In the genomic region with DNA sequence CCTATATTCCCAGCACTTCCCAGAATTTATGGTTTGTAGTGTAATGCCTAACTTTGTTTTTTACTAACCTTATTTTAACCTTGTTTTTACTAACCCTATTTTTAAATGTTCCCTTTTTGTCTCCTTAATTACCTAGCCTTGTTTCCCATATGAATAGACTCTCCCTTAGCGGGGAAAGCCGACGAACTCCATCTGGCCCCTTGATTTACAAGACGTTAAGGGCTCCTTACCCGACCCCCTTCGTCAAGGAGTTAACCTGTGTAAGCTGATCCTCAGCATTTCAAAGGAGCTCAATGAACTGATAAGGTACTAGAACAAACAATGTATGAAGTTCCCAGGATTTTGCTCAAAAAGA, we compare ENCODE assay signal across 21 cellular contexts. TPM values are rescaled to one million over a fixed set of nuclear protein-coding genes. Genes with fewer than 3 reads are reported as not detected.
DNase-seq lines count a peak whose midpoint lies in the region; ATAC-seq and TF ChIP-seq lines count a peak whose summit lies in the region.
"Had no signal": no experiment of that assay in that cellular context is flagged by ENCODE, and none has a peak within 500 bp of the region (broad histone marks: within the 10 kb centered on the region; RNA-seq: fewer than 3 reads in every experiment).

No MANE protein-coding gene starts in this region.

- H3K4me3 ChIP-seq in GM23338: peak overlapping the region; percentile 24; the same call in 1 of the 2 replicates
- peak overlapping the region; percentile 28; the same call in 1 of the 2 replicates for H3K4me3 ChIP-seq in HUES64 (ENCODE audit: low read length)
- no peak overlapping the region for H3K4me3 ChIP-seq in mesendoderm (ENCODE audit: low read length)
- H3K4me3 ChIP-seq: heart right ventricle, thyroid gland had no signal

- ATAC-seq in GM23338: peak; percentile 89
- ATAC-seq in activated T-helper 17 cell treated with anti-CD3 and anti-CD28 coated beads, Interleukin-2, amount 50 U/mL, for 72 hours (replicated peaks): no peak
- no peak for ATAC-seq in GM21825 (IDR thresholded peaks at IDR 0.05; ENCODE audit: unreplicated experiment)
- no peak for ATAC-seq in GM19023 (IDR thresholded peaks at IDR 0.05; ENCODE audit: unreplicated experiment)
- ATAC-seq: heart right ventricle had no signal

- H4K5ac ChIP-seq in mesendoderm (ENCODE audit: low read length): no peak overlapping the region

- no peak overlapping the region for H2BK120ac ChIP-seq in mesendoderm (ENCODE audit: low read depth, low read length)

- peak overlapping the region; percentile 65 for H3K4me2 ChIP-seq in GM23338
- H3K4me2 ChIP-seq in mesendoderm (ENCODE audit: low read length): no peak overlapping the region

- no peaks in the 10 kb centered on the region for H3K79me1 ChIP-seq in mesendoderm (ENCODE audit: low read length)

- no peak overlapping the region for H2AFZ ChIP-seq in GM23338

- no peak overlapping the region for H3K27ac Mint-ChIP-seq in GM23338
- H3K27ac Mint-ChIP-seq in activated T-helper 17 cell treated with anti-CD3 and anti-CD28 coated beads, Interleukin-2, amount 50 U/mL, for 72 hours: peak overlapping the region; percentile 95
- H3K27ac Mint-ChIP-seq in activated T-helper 2 cell treated with anti-CD3 and anti-CD28 coated beads, Interferon-gamma antibody, Interleukin-2, Interleukin-4, amounts not matched to agents 10 μg/mL and 5 μg/mL and 100 μg/mL, durations not matched to agents 14 hours and 24 hours and 36 hours: no peak overlapping the region

- peak overlapping the region; percentile 54 for H3K4me3 Mint-ChIP-seq in GM23338
- peak overlapping the region; percentile 24 for H3K4me3 Mint-ChIP-seq in activated T-helper 17 cell treated with anti-CD3 and anti-CD28 coated beads, Interleukin-2, amount 50 U/mL, for 72 hours
- H3K4me3 Mint-ChIP-seq in activated T-helper 2 cell treated with anti-CD3 and anti-CD28 coated beads, Interferon-gamma antibody, Interleukin-2, Interleukin-4, amounts not matched to agents 10 μg/mL and 5 μg/mL and 100 μg/mL, durations not matched to agents 14 hours and 24 hours and 36 hours (ENCODE audit: low read depth): no peak overlapping the region

- DNase-seq in GM23338 (ENCODE audit: low spot score) (peak; percentile 89), mesendoderm (peak; percentile 89), glomerular visceral epithelial cell (ENCODE audit: extremely low spot score) (no peak)
- no peak for DNase-seq in activated T-helper 2 cell treated with anti-CD3 and anti-CD28 coated beads, Interferon-gamma antibody, Interleukin-2, Interleukin-4, amounts not matched to agents 10 μg/mL and 5 μg/mL and 100 μg/mL, durations not matched to agents 14 hours and 24 hours and 36 hours (ENCODE audit: low spot score)
- DNase-seq: activated CD4-positive, alpha-beta T cell treated with anti-CD3 and anti-CD28 coated beads for 1 hour; activated naive CD4-positive, alpha-beta T cell; Calu3; cerebellar nuclear complex; GDM1; heart right ventricle; midbrain; NCI-H1930; NCI-H510A treated with DMSO at 0.1 percent for 48 hours; stimulated activated CD4-positive, alpha-beta T cell treated with anti-CD3 and anti-CD28 coated beads, Interleukin-12 subunit alpha, Interleukin-12 subunit beta, amount 100 ng/mL, for 4 hours; T1000; thyroid gland had no signal

- no peak overlapping the region for H2AK5ac ChIP-seq in mesendoderm (ENCODE audit: low read length)

- H3K4ac ChIP-seq in mesendoderm (ENCODE audit: low read depth, low read length): no peak overlapping the region

- H3K27me3 Mint-ChIP-seq in GM23338 (ENCODE audit: insufficient read depth, low read depth, poor library complexity): peaks cover 10% of the 10 kb centered on the region
- no peaks in the 10 kb centered on the region for H3K27me3 Mint-ChIP-seq in activated T-helper 17 cell treated with anti-CD3 and anti-CD28 coated beads, Interleukin-2, amount 50 U/mL, for 72 hours
- no peaks in the 10 kb centered on the region for H3K27me3 Mint-ChIP-seq in activated T-helper 2 cell treated with anti-CD3 and anti-CD28 coated beads, Interferon-gamma antibody, Interleukin-2, Interleukin-4, amounts not matched to agents 10 μg/mL and 5 μg/mL and 100 μg/mL, durations not matched to agents 14 hours and 24 hours and 36 hours (ENCODE audit: low read depth)

- no peak overlapping the region for H3K56ac ChIP-seq in mesendoderm (ENCODE audit: low read length)

- H3K23ac ChIP-seq in mesendoderm (ENCODE audit: low read length): no peak overlapping the region

- no peaks in the 10 kb centered on the region for H3K9me3 Mint-ChIP-seq in GM23338
- H3K9me3 Mint-ChIP-seq in activated T-helper 17 cell treated with anti-CD3 and anti-CD28 coated beads, Interleukin-2, amount 50 U/mL, for 72 hours: no peaks in the 10 kb centered on the region
- H3K9me3 Mint-ChIP-seq in activated T-helper 2 cell treated with anti-CD3 and anti-CD28 coated beads, Interferon-gamma antibody, Interleukin-2, Interleukin-4, amounts not matched to agents 10 μg/mL and 5 μg/mL and 100 μg/mL, durations not matched to agents 14 hours and 24 hours and 36 hours: no peaks in the 10 kb centered on the region

- no peak overlapping the region for H3K18ac ChIP-seq in mesendoderm (ENCODE audit: low read length)

- peaks cover 18% of the 10 kb centered on the region for H3K4me1 ChIP-seq in GM23338 (ENCODE audit: insufficient read depth)
- H3K4me1 ChIP-seq in HUES64 (ENCODE audit: insufficient read depth, low read length): peaks cover 26% of the 10 kb centered on the region
- peaks cover 10% of the 10 kb centered on the region for H3K4me1 ChIP-seq in mesendoderm (ENCODE audit: control insufficient read depth, low read depth, low read length)
- H3K4me1 ChIP-seq: thyroid gland had no signal

- peaks cover 42% of the 10 kb centered on the region for H3K4me1 Mint-ChIP-seq in GM23338
- peaks cover 27% of the 10 kb centered on the region for H3K4me1 Mint-ChIP-seq in activated T-helper 17 cell treated with anti-CD3 and anti-CD28 coated beads, Interleukin-2, amount 50 U/mL, for 72 hours
- H3K4me1 Mint-ChIP-seq in activated T-helper 2 cell treated with anti-CD3 and anti-CD28 coated beads, Interferon-gamma antibody, Interleukin-2, Interleukin-4, amounts not matched to agents 10 μg/mL and 5 μg/mL and 100 μg/mL, durations not matched to agents 14 hours and 24 hours and 36 hours (ENCODE audit: low read depth): peaks cover 48% of the 10 kb centered on the region

- H3K27me3 ChIP-seq in GM23338 (ENCODE audit: insufficient read depth) (peaks cover 37% of the 10 kb centered on the region), HUES64 (ENCODE audit: insufficient read depth, low read length) (peaks cover 31% of the 10 kb centered on the region), mesendoderm (ENCODE audit: insufficient read depth, low read length, poor library complexity) (no peaks in the 10 kb centered on the region)
- H3K27me3 ChIP-seq: thyroid gland had no signal

- no peaks in the 10 kb centered on the region for H3K9me3 ChIP-seq in HUES64 (ENCODE audit: insufficient read depth, low read depth, low read length)
- H3K9me3 ChIP-seq: heart right ventricle, neutrophil, thyroid gland had no signal

- H3K79me2 ChIP-seq in GM23338 (replicated peaks; ENCODE audit: insufficient read depth): no peaks in the 10 kb centered on the region
- no peaks in the 10 kb centered on the region for H3K79me2 ChIP-seq in mesendoderm (ENCODE audit: control insufficient read depth, insufficient read depth, low read length)

- no peak overlapping the region for H2BK15ac ChIP-seq in mesendoderm (replicated peaks; ENCODE audit: low read depth)

- H3F3A ChIP-seq in GM23338 (replicated peaks; ENCODE audit: low read depth): peaks cover 14% of the 10 kb centered on the region

- H3K36me3 Mint-ChIP-seq in GM23338 (ENCODE audit: low read depth): no peaks in the 10 kb centered on the region
- peaks cover 10% of the 10 kb centered on the region for H3K36me3 Mint-ChIP-seq in activated T-helper 17 cell treated with anti-CD3 and anti-CD28 coated beads, Interleukin-2, amount 50 U/mL, for 72 hours (ENCODE audit: low read depth)
- H3K36me3 Mint-ChIP-seq in activated T-helper 2 cell treated with anti-CD3 and anti-CD28 coated beads, Interferon-gamma antibody, Interleukin-2, Interleukin-4, amounts not matched to agents 10 μg/mL and 5 μg/mL and 100 μg/mL, durations not matched to agents 14 hours and 24 hours and 36 hours (ENCODE audit: low read depth): no peaks in the 10 kb centered on the region

- no peak overlapping the region for H4K8ac ChIP-seq in mesendoderm (ENCODE audit: low read depth, low read length)

- no peak for TF ChIP-seq CTCF in GM23338 (conservative IDR thresholded peaks at IDR 0.05; ENCODE audit: low read depth in 2 of 2)

- no peak overlapping the region for H3K27ac ChIP-seq in GM23338 (ENCODE audit: low read depth)
- peak overlapping the region; percentile 51; the same call in 1 of the 2 replicates for H3K27ac ChIP-seq in HUES64 (ENCODE audit: low read depth, low read length)
- H3K27ac ChIP-seq in mesendoderm (ENCODE audit: low read depth, low read length): peak overlapping the region; percentile 58
- H3K27ac ChIP-seq: heart right ventricle, neutrophil, thyroid gland had no signal

- WGBS in HUES64: under 1% methylated on average over 6 of the region's 6 CpGs
- no CpG with 5 or more reads among the region's 6 CpGs for WGBS in mesendoderm (ENCODE audit: extremely low coverage, insufficient coverage, low lambda C conversion rate)

- H3K9ac ChIP-seq in HUES64 (ENCODE audit: low read depth, low read length) (no peak overlapping the region), mesendoderm (ENCODE audit: low read length) (no peak overlapping the region)

- no peaks in the 10 kb centered on the region for H3K9me2 ChIP-seq in GM23338 (ENCODE audit: insufficient read depth)

- H2BK5ac ChIP-seq in mesendoderm (ENCODE audit: low read length): no peak overlapping the region

- no peaks in the 10 kb centered on the region for H3K36me3 ChIP-seq in GM23338 (ENCODE audit: insufficient read depth)
- H3K36me3 ChIP-seq in HUES64 (ENCODE audit: insufficient read depth, low read length): no peaks in the 10 kb centered on the region
- no peaks in the 10 kb centered on the region for H3K36me3 ChIP-seq in mesendoderm (ENCODE audit: control insufficient read depth, insufficient read depth, low read length)
- H3K36me3 ChIP-seq: heart right ventricle, neutrophil, thyroid gland had no signal

- intact Hi-C loops in activated T-helper 2 cell treated with anti-CD3 and anti-CD28 coated beads, Interferon-gamma antibody, Interleukin-2, Interleukin-4, amounts not matched to agents 10 μg/mL and 5 μg/mL and 100 μg/mL, durations not matched to agents 14 hours and 24 hours and 36 hours (cut with micrococcal nuclease): no loop called here

- H4K20me1 ChIP-seq in GM23338 (replicated peaks; ENCODE audit: insufficient read depth): no peaks in the 10 kb centered on the region

RNA-seq across cellular contexts. Expression of gene APOBEC3H, which starts 17.1 kb away (rescaled TPM):
- total RNA-seq in GM23338 (2014; rRNA removed; shearing (Covaris generic)): not detected in 2 replicates
- not detected in 2 replicates for polyA plus RNA-seq in GM23338 (2016; fragmentation: Nextera tagmentation; extraction: Ambion mirVana)
- 0.35 TPM for polyA plus RNA-seq in HUES64 (2013, experiment 1 of 2)
- not detected for polyA plus RNA-seq in HUES64 (2013, experiment 2 of 2)
- total RNA-seq in activated T-helper 17 cell treated with anti-CD3 and anti-CD28 coated beads, Interleukin-2, amount 50 U/mL, for 72 hours: 10 to 100 TPM; 20.6 to 33.0 TPM
- 0.14 TPM for polyA plus RNA-seq in mesendoderm (2013, experiment 1 of 2)
- 0.14 TPM for polyA plus RNA-seq in mesendoderm (2013, experiment 2 of 2)
- 7.3 and 8.3 TPM in 2 replicates for total RNA-seq in activated T-helper 2 cell treated with anti-CD3 and anti-CD28 coated beads, Interferon-gamma antibody, Interleukin-2, Interleukin-4, amounts not matched to agents 10 μg/mL and 5 μg/mL and 100 μg/mL, durations not matched to agents 14 hours and 24 hours and 36 hours
- total RNA-seq: Calu3 had no signal

RNA-seq across cellular contexts. Expression of gene APOBEC3G, which starts 37.1 kb away (rescaled TPM):
- total RNA-seq in GM23338 (2014; rRNA removed; shearing (Covaris generic)): 2.6 and 3.3 TPM in 2 replicates
- polyA plus RNA-seq in GM23338 (2016; fragmentation: Nextera tagmentation; extraction: Ambion mirVana): 1.8 and 2.1 TPM in 2 replicates
- 2.2 TPM for polyA plus RNA-seq in HUES64 (2013, experiment 1 of 2)
- 2.4 TPM for polyA plus RNA-seq in HUES64 (2013, experiment 2 of 2)
- 10 to 100 TPM; 68.3 to 72.6 TPM for total RNA-seq in activated T-helper 17 cell treated with anti-CD3 and anti-CD28 coated beads, Interleukin-2, amount 50 U/mL, for 72 hours
- 3.1 TPM for polyA plus RNA-seq in mesendoderm (2013, experiment 1 of 2)
- 2.7 TPM for polyA plus RNA-seq in mesendoderm (2013, experiment 2 of 2)
- total RNA-seq in activated T-helper 2 cell treated with anti-CD3 and anti-CD28 coated beads, Interferon-gamma antibody, Interleukin-2, Interleukin-4, amounts not matched to agents 10 μg/mL and 5 μg/mL and 100 μg/mL, durations not matched to agents 14 hours and 24 hours and 36 hours: 61.4 and 63.7 TPM in 2 replicates

RNA-seq across cellular contexts. Expression of gene CBX7, which starts 38.3 kb away (rescaled TPM):
- total RNA-seq in GM23338 (2014; rRNA removed; shearing (Covaris generic)): 11.5 and 12.7 TPM in 2 replicates
- 2.6 and 2.8 TPM in 2 replicates for polyA plus RNA-seq in GM23338 (2016; fragmentation: Nextera tagmentation; extraction: Ambion mirVana)
- 2.9 TPM for polyA plus RNA-seq in HUES64 (2013, experiment 1 of 2)
- polyA plus RNA-seq in HUES64 (2013, experiment 2 of 2): 3.7 TPM
- total RNA-seq in activated T-helper 17 cell treated with anti-CD3 and anti-CD28 coated beads, Interleukin-2, amount 50 U/mL, for 72 hours: 10 to 100 TPM; 21.5 to 82.9 TPM
- 1.5 TPM for polyA plus RNA-seq in mesendoderm (2013, experiment 1 of 2)
- polyA plus RNA-seq in mesendoderm (2013, experiment 2 of 2): 1.3 TPM
- 11.6 and 11.8 TPM in 2 replicates for total RNA-seq in activated T-helper 2 cell treated with anti-CD3 and anti-CD28 coated beads, Interferon-gamma antibody, Interleukin-2, Interleukin-4, amounts not matched to agents 10 μg/mL and 5 μg/mL and 100 μg/mL, durations not matched to agents 14 hours and 24 hours and 36 hours

Comparison
In these comparisons a context has a peak if more than half of its experiments do, and no peak if none do; other contexts are left out.
1. DNase-seq: peak in GM23338 (single experiment) and mesendoderm (single experiment); none in activated T-helper 2 cell treated with anti-CD3 and anti-CD28 coated beads, Interferon-gamma antibody, Interleukin-2, Interleukin-4, amounts not matched to agents 10 μg/mL and 5 μg/mL and 100 μg/mL, durations not matched to agents 14 hours and 24 hours and 36 hours (single experiment) and glomerular visceral epithelial cell (single experiment).
2. RNA of gene APOBEC3G, which starts 37.1 kb away (total RNA-seq): 68.3 to 72.6 TPM in activated T-helper 17 cell treated with anti-CD3 and anti-CD28 coated beads, Interleukin-2, amount 50 U/mL, for 72 hours and 61.4 to 63.7 TPM in activated T-helper 2 cell treated with anti-CD3 and anti-CD28 coated beads, Interferon-gamma antibody, Interleukin-2, Interleukin-4, amounts not matched to agents 10 μg/mL and 5 μg/mL and 100 μg/mL, durations not matched to agents 14 hours and 24 hours and 36 hours; 2.6 to 3.3 TPM in GM23338; every median in the first group is over 10 times any median in the second.